ENCODE assay signal across 32 cellular contexts in genomic region chr9:128047231-128047630, GRCh38.
"Had no signal": no experiment of that assay in that cellular context is flagged by ENCODE, and none has a peak within 500 bp of the region (broad histone marks: within the 10 kb centered on the region; RNA-seq: fewer than 3 reads in every experiment).

No MANE protein-coding gene starts in this region.

- H3K4me1 ChIP-seq: upper lobe of left lung had no signal

- H3K36me3 ChIP-seq: neutrophil, ovary, spleen, suprapubic skin, tibial nerve, upper lobe of left lung had no signal

- FAIRE-seq: urothelium cell line had no signal

- H3K9me3 ChIP-seq: neutrophil, ovary, psoas muscle, spleen, suprapubic skin, testis, tibial nerve, upper lobe of left lung had no signal

- H3K36me3 Mint-ChIP-seq: naive thymus-derived CD4-positive, alpha-beta T cell; natural killer cell; stimulated activated memory B cell treated with anti-CD40 and anti-IgM and Interleukin-4, amounts not matched to agents 10 μg/mL and 1 μg/mL and 100 μg/mL, for 72 hours had no signal

- H3K27ac Mint-ChIP-seq: naive thymus-derived CD4-positive, alpha-beta T cell; natural killer cell; nephron progenitor cell; progenitor cell of endocrine pancreas; stimulated activated memory B cell treated with anti-CD40 and anti-IgM and Interleukin-4, amounts not matched to agents 10 μg/mL and 1 μg/mL and 100 μg/mL, for 72 hours; stimulated activated naive CD8-positive, alpha-beta T cell treated with anti-CD3 and anti-CD28 coated beads, Interleukin-15, amount 100 ng/mL, for 72 hours had no signal

- H3K27me3 Mint-ChIP-seq: stimulated activated memory B cell treated with anti-CD40 and anti-IgM and Interleukin-4, amounts not matched to agents 10 μg/mL and 1 μg/mL and 100 μg/mL, for 72 hours; stimulated activated naive CD8-positive, alpha-beta T cell treated with anti-CD3 and anti-CD28 coated beads, Interleukin-15, amount 100 ng/mL, for 72 hours had no signal

- H3K4me3 Mint-ChIP-seq: naive thymus-derived CD4-positive, alpha-beta T cell; natural killer cell; nephron progenitor cell; neural crest cell; stimulated activated memory B cell treated with anti-CD40 and anti-IgM and Interleukin-4, amounts not matched to agents 10 μg/mL and 1 μg/mL and 100 μg/mL, for 72 hours; stimulated activated naive CD8-positive, alpha-beta T cell treated with anti-CD3 and anti-CD28 coated beads, Interleukin-15, amount 100 ng/mL, for 72 hours had no signal

- H3K4me3 ChIP-seq: ovary, psoas muscle, skin epidermis, smooth muscle cell, spleen, suprapubic skin, testis, tibial nerve, upper lobe of left lung had no signal

- H2AFZ ChIP-seq: parathyroid adenoma had no signal

- H3K27ac ChIP-seq: neutrophil, ovary, parathyroid adenoma, psoas muscle, skin epidermis, spleen, suprapubic skin, testis, tibial nerve, upper lobe of left lung had no signal

- H3K27me3 ChIP-seq: neutrophil, ovary, spleen, suprapubic skin, testis, tibial nerve, upper lobe of left lung had no signal

- DNase-seq: naive thymus-derived CD4-positive, alpha-beta T cell; natural killer cell; nephron progenitor cell; nucleus accumbens; posterior cingulate gyrus; psoas muscle; right cardiac atrium; spleen; stimulated activated CD4-positive, alpha-beta T cell treated with anti-CD3 and anti-CD28 coated beads, Interleukin-12 subunit alpha, Interleukin-12 subunit beta, amount 100 ng/mL, for 4 hours; stimulated activated CD4-positive, alpha-beta T cell treated with anti-CD3 and anti-CD28 coated beads, Interleukin-1b, Interleukin-23, amount 100 ng/mL, for 48 hours; stimulated activated CD4-positive, alpha-beta T cell treated with anti-CD3 and anti-CD28 coated beads, Interleukin-4, amount 100 ng/mL, for 1 hour; stimulated activated CD4-positive, alpha-beta T cell treated with anti-CD3 and anti-CD28 coated beads, Interleukin-4, amount 100 ng/mL, for 4 hours; stimulated activated CD8-positive, alpha-beta memory T cell treated with anti-CD3 and anti-CD28 coated beads, Interleukin-4, amount 100 ng/mL, for 48 hours; stimulated activated naive CD4-positive, alpha-beta T cell; stimulated activated naive CD8-positive, alpha-beta T cell treated with anti-CD3 and anti-CD28 coated beads, Interleukin-15, amount 100 ng/mL, for 72 hours; stimulated activated naive CD8-positive, alpha-beta T cell treated with anti-CD3 and anti-CD28 coated beads, Interleukin-15, Interleukin-2, amounts not matched to agents 100 U/mL and 50 U/mL, for 24 hours; substantia nigra; testis; trophoblast cell; upper lobe of left lung had no signal

- H3K9ac ChIP-seq: parathyroid adenoma had no signal

- H3K4me2 ChIP-seq: smooth muscle cell had no signal

- ATAC-seq: naive thymus-derived CD4-positive, alpha-beta T cell; natural killer cell; psoas muscle; right cardiac atrium; sciatic nerve; stimulated activated memory B cell treated with anti-CD40 and anti-IgM and Interleukin-4, amounts not matched to agents 10 μg/mL and 1 μg/mL and 100 μg/mL, for 72 hours; stimulated activated naive CD8-positive, alpha-beta T cell treated with anti-CD3 and anti-CD28 coated beads, Interleukin-15, amount 100 ng/mL, for 72 hours; stimulated activated naive CD8-positive, alpha-beta T cell treated with anti-CD3 and anti-CD28 coated beads, Interleukin-15, Interleukin-2, amounts not matched to agents 100 U/mL and 50 U/mL, for 24 hours had no signal

- H3K79me2 ChIP-seq: parathyroid adenoma had no signal

- H3K9me3 Mint-ChIP-seq: naive thymus-derived CD4-positive, alpha-beta T cell; natural killer cell; nephron progenitor cell; neural crest cell; stimulated activated memory B cell treated with anti-CD40 and anti-IgM and Interleukin-4, amounts not matched to agents 10 μg/mL and 1 μg/mL and 100 μg/mL, for 72 hours; stimulated activated naive CD8-positive, alpha-beta T cell treated with anti-CD3 and anti-CD28 coated beads, Interleukin-15, amount 100 ng/mL, for 72 hours had no signal
